Comparison of ENCODE assay signal across 10 cellular contexts in genomic region chr19:17779281-17779930, GRCh38. TPM values are rescaled to one million over a fixed set of nuclear protein-coding genes. Genes with fewer than 3 reads are reported as not detected.
DNase-seq lines count a peak whose midpoint lies in the region; ATAC-seq and TF ChIP-seq lines count a peak whose summit lies in the region.
"Had no signal": no experiment of that assay in that cellular context is flagged by ENCODE, and none has a peak within 500 bp of the region (broad histone marks: within the 10 kb centered on the region; RNA-seq: fewer than 3 reads in every experiment).

No MANE protein-coding gene starts in this region.

- H3K4me2 ChIP-seq in MM.1S (ENCODE audit: low read depth, low read length): no peak overlapping the region

- H3K9me3 ChIP-seq in HUES64 (ENCODE audit: insufficient read depth, low read depth, low read length) (no peaks in the 10 kb centered on the region), left lung (no peaks in the 10 kb centered on the region), MM.1S (replicated peaks; ENCODE audit: insufficient read depth, low read length) (no peaks in the 10 kb centered on the region), ascending aorta (no peaks in the 10 kb centered on the region)

- 9% methylated on average over 16 of the region's 16 CpGs for WGBS in HUES64

- H3K9ac ChIP-seq in HUES64 (ENCODE audit: low read depth, low read length) (no peak overlapping the region), MM.1S (ENCODE audit: low read length) (no peak overlapping the region)

- H3K27me3 ChIP-seq in ACC112 (ENCODE audit: insufficient read depth, low read length): no peaks in the 10 kb centered on the region
- H3K27me3 ChIP-seq in HUES64 (ENCODE audit: insufficient read depth, low read length): no peaks in the 10 kb centered on the region
- peaks cover 0 to 46% of the 10 kb centered on the region in 2 donors for H3K27me3 ChIP-seq in left lung
- H3K27me3 ChIP-seq in MM.1S (replicated peaks; ENCODE audit: insufficient read depth, low read length): no peaks in the 10 kb centered on the region
- peaks cover 13% of the 10 kb centered on the region for H3K27me3 ChIP-seq in ascending aorta

- H3K27ac ChIP-seq in ACC112 (ENCODE audit: low read depth, low read length) (no peak overlapping the region), HUES64 (ENCODE audit: low read depth, low read length) (no peak overlapping the region), left lung (peak overlapping the region in 1 of 2 donors; percentile 31), MM.1S (ENCODE audit: low read length) (no peak overlapping the region), ascending aorta (no peak overlapping the region)
- H3K27ac ChIP-seq: VCaP had no signal

- intact Hi-C loops in left lung (cut with DNase I): no loop called here
- intact Hi-C loops in ascending aorta (cut with DNase I): no loop called here

- H3F3A ChIP-seq in MM.1S (ENCODE audit: insufficient read depth, low read length): no peaks in the 10 kb centered on the region

- no peaks in the 10 kb centered on the region for H3K79me2 ChIP-seq in ACC112 (ENCODE audit: control insufficient read depth, insufficient read depth, low read length, unreplicated experiment)
- no peaks in the 10 kb centered on the region for H3K79me2 ChIP-seq in MM.1S (ENCODE audit: low read length)

- H4K20me1 ChIP-seq in MM.1S (ENCODE audit: insufficient read depth, low read length): no peaks in the 10 kb centered on the region

- H3K36me3 ChIP-seq in ACC112 (ENCODE audit: insufficient read depth, low read length) (no peaks in the 10 kb centered on the region), HUES64 (ENCODE audit: insufficient read depth, low read length) (peaks cover 4% of the 10 kb centered on the region; the same call in 1 of the 2 replicates), left lung (peaks cover 0 to 24% of the 10 kb centered on the region in 2 donors), MM.1S (replicated peaks; ENCODE audit: insufficient read depth, low read length) (no peaks in the 10 kb centered on the region), ascending aorta (no peaks in the 10 kb centered on the region)

- H3K4me1 ChIP-seq in ACC112 (ENCODE audit: control insufficient read depth, insufficient read depth, low read length, unreplicated experiment) (no peaks in the 10 kb centered on the region), HUES64 (ENCODE audit: insufficient read depth, low read length) (no peaks in the 10 kb centered on the region), left lung (peaks cover 6 to 19% of the 10 kb centered on the region in 2 donors), MM.1S (ENCODE audit: low read length) (no peaks in the 10 kb centered on the region), ascending aorta (no peaks in the 10 kb centered on the region)

- peak; percentile 20 for ATAC-seq in left lung
- no peak for ATAC-seq in GM18517 (IDR thresholded peaks at IDR 0.05; ENCODE audit: unreplicated experiment)

- no peaks in the 10 kb centered on the region for H3K9me2 ChIP-seq in MM.1S (replicated peaks; ENCODE audit: insufficient read depth, low read length)

- H3K4me3 ChIP-seq in ACC112 (ENCODE audit: low read depth, low read length) (peak overlapping the region; percentile 39; the same call in 1 of the 2 replicates), HUES64 (ENCODE audit: low read length) (peak overlapping the region; percentile 72), cardiac fibroblast (replicated peaks in 1 of 2; ENCODE audit: low read depth in 2 of 2, low read length in 2 of 2) (no peak overlapping the region), left lung (peak overlapping the region in 1 of 2 donors; percentile 37), MM.1S (ENCODE audit: low read length) (no peak overlapping the region), ascending aorta (peak overlapping the region in 1 of 2 donors; percentile 28)

- TF ChIP-seq CTCF in cardiac fibroblast (IDR thresholded peaks at IDR 0.05; ENCODE audit: low read depth, low read length) (no peak), left lung (IDR thresholded peaks at IDR 0.05) (no peak), MM.1S (IDR thresholded peaks at IDR 0.05; ENCODE audit: low read length) (no peak), ascending aorta (IDR thresholded peaks at IDR 0.05) (no peak)

- peak; percentile 27 to 52 for DNase-seq in cardiac fibroblast (ENCODE audit: low read depth in 2 of 2)
- DNase-seq in left lung: peak in 1 of 2 donors; percentile 79
- DNase-seq in MM.1S: no peak
- no peak for DNase-seq in ascending aorta (ENCODE audit: low spot score in 2 of 2)
- no peak for DNase-seq in SW480 (ENCODE audit: low spot score)

- H2AFZ ChIP-seq in ACC112 (ENCODE audit: low read length, unreplicated experiment) (no peak overlapping the region), MM.1S (ENCODE audit: low read length) (no peak overlapping the region)

RNA-seq across cellular contexts. Expression of gene B3GNT3, which starts 15.5 kb away (rescaled TPM):
- polyA plus RNA-seq in HUES64 (2013, experiment 1 of 2): 0.30 TPM
- polyA plus RNA-seq in HUES64 (2013, experiment 2 of 2): 0.70 TPM
- total RNA-seq in left lung (1 to 10 TPM; 2.1 to 5.2 TPM), ascending aorta (0.64 TPM)
- total RNA-seq: progenitor cell of endocrine pancreas had no signal

RNA-seq across cellular contexts. Expression of gene FCHO1, which starts 28.1 kb away (rescaled TPM):
- 13.0 TPM for polyA plus RNA-seq in HUES64 (2013, experiment 1 of 2)
- 14.7 TPM for polyA plus RNA-seq in HUES64 (2013, experiment 2 of 2)
- total RNA-seq in left lung (10 to 100 TPM in 1 of 2 donors, 1 to 10 TPM in 1; 3.0 to 12.7 TPM), ascending aorta (not detected)

RNA-seq across cellular contexts. Expression of gene INSL3, which starts 41.9 kb away (rescaled TPM):
- not detected for polyA plus RNA-seq in HUES64 (2013, experiment 1 of 2)
- polyA plus RNA-seq in HUES64 (2013, experiment 2 of 2): not detected
- total RNA-seq in left lung (under 1 TPM in 1 of 2 donors, not detected in 1; 0.76 TPM), ascending aorta (not detected)
- total RNA-seq: progenitor cell of endocrine pancreas had no signal

Comparison
In these comparisons a context has a peak if more than half of its experiments do, and no peak if none do; other contexts are left out.
1. H3K4me3 ChIP-seq: peak in ACC112 (single experiment) and HUES64 (single experiment); none in cardiac fibroblast (0 of 2) and MM.1S (single experiment).
2. DNase-seq: peak in cardiac fibroblast (2 of 2); none in MM.1S (single experiment), ascending aorta (0 of 2) and SW480 (single experiment).